11 cellular contexts compared by ENCODE assay signal in genomic region chr18:463442-464310, GRCh38. TPM values are rescaled to one million over a fixed set of nuclear protein-coding genes. Genes with fewer than 3 reads are reported as not detected.
A peak's percentile ranks its signal among the peaks of the same experiment; 100 is the strongest.
DNase-seq lines count a peak whose midpoint lies in the region; TF ChIP-seq lines count a peak whose summit lies in the region.
"Had no signal": no experiment of that assay in that cellular context is flagged by ENCODE, and none has a peak within 500 bp of the region (broad histone marks: within the 10 kb centered on the region; RNA-seq: fewer than 3 reads in every experiment).

No MANE protein-coding gene starts in this region.

- peak overlapping the region; percentile 54 for H3K27ac ChIP-seq in HL-60 (replicated peaks)
- no peak overlapping the region for H3K27ac ChIP-seq in mammary epithelial cell (ENCODE audit: insufficient read depth, low read depth, low read length)
- H3K27ac ChIP-seq: psoas muscle had no signal

- no peak overlapping the region for H2AFZ ChIP-seq in mammary epithelial cell (ENCODE audit: low read depth, low read length)

- TF ChIP-seq CTCF in HL-60 (IDR thresholded peaks at IDR 0.05; ENCODE audit: insufficient read depth, low read length) = no peak
- TF ChIP-seq CTCF in mammary epithelial cell (conservative IDR thresholded peaks at IDR 0.05 in 1 of 2, IDR thresholded peaks at IDR 0.05 in 1 of 2; ENCODE audit: extremely low read depth in 1 of 2, insufficient read depth in 1 of 2, low read depth in 1 of 2, low read length in 2 of 2) = no peak
- no peak for TF ChIP-seq CTCF in lower leg skin (IDR thresholded peaks at IDR 0.05)

- intact Hi-C loops in cardiac septum (cut with DNase I) = no loop called here
- intact Hi-C loops in mammary epithelial cell (cut with micrococcal nuclease) = no loop called here
- intact Hi-C loops in lower leg skin (cut with DNase I; ENCODE audit: low total_unique reads) = no loop called here

- dilution Hi-C loops in mammary epithelial cell (cut with HindIII; ENCODE audit: low sequenced_read_pairs) = no loop called here

- 54% methylated on average over 16 of the region's 20 CpGs for WGBS in mammary epithelial cell (ENCODE audit: low coverage, missing lambda C conversion rate)
- WGBS in lower leg skin, 2 donors = 72 to 80% methylated on average over 20 of the region's 20 CpGs

- no peak for TF ChIP-seq POLR2A in lower leg skin (IDR thresholded peaks at IDR 0.05)

- in situ Hi-C loops in mammary epithelial cell (cut with MboI; ENCODE audit: low sequenced_read_pairs in 2 of 2) = no loop called here

- H3K4me2 ChIP-seq in mammary epithelial cell (ENCODE audit: insufficient read depth, low read depth, low read length) = no peak overlapping the region

- H3K4me3 ChIP-seq in HL-60 (replicated peaks; ENCODE audit: insufficient read depth, low read length) = no peak overlapping the region
- H3K4me3 ChIP-seq in mammary epithelial cell (replicated peaks in 1 of 3; ENCODE audit: insufficient read depth in 1 of 3, low read depth in 2 of 3, low read length in 3 of 3) = no peak overlapping the region
- no peak overlapping the region for H3K4me3 ChIP-seq in lower leg skin (ENCODE audit: low read depth, poor library complexity, severe bottlenecking)
- H3K4me3 ChIP-seq: psoas muscle had no signal

- no peaks in the 10 kb centered on the region for H4K20me1 ChIP-seq in mammary epithelial cell (ENCODE audit: insufficient read depth, low read length)

- no peaks in the 10 kb centered on the region for H3K9me3 ChIP-seq in mammary epithelial cell (replicated peaks; ENCODE audit: insufficient read depth, low read length)
- H3K9me3 ChIP-seq: psoas muscle had no signal

- H3K36me3 ChIP-seq in mammary epithelial cell (ENCODE audit: insufficient read depth, low read length) = no peaks in the 10 kb centered on the region

- CTCF ChIA-PET in mammary epithelial cell (lab: Charles Lee; ENCODE audit: low non-redundant PET) = no interaction called here

- DNase-seq in HL-60 (ENCODE audit: low read depth in 1 of 2, low spot score in 1 of 2) (peak; percentile 61 to 95), SK-N-DZ (ENCODE audit: low spot score) (peak; percentile 21), cardiac septum (ENCODE audit: low spot score) (peak; percentile 78), renal cortical epithelial cell (ENCODE audit: low read depth) (peak; percentile 40), mammary epithelial cell (no peak), NCI-H446 treated with DMSO at 0.1 percent for 48 hours (lab: John Stamatoyannopoulos, UW) (no peak), NCI-H526 treated with DMSO at 0.1 percent for 48 hours (lab: John Stamatoyannopoulos, UW) (no peak), lower leg skin (ENCODE audit: low spot score in 2 of 2) (no peak)
- DNase-seq: NCI-H1694 treated with DMSO at 0.1 percent for 48 hours, PC-3 had no signal

- H3K79me2 ChIP-seq in mammary epithelial cell (ENCODE audit: insufficient read depth, low read length) = no peaks in the 10 kb centered on the region

- H3K4me1 ChIP-seq in mammary epithelial cell (ENCODE audit: insufficient read depth, low read length) = no peaks in the 10 kb centered on the region
- H3K4me1 ChIP-seq: psoas muscle had no signal

- H3K9ac ChIP-seq in mammary epithelial cell (ENCODE audit: insufficient read depth, low read length) = no peak overlapping the region

- BruUV-seq in mammary epithelial cell (replicated peaks; lab: Mats Ljungman, UMichigan) = no TSS peak

- H3K27me3 ChIP-seq in HL-60 (ENCODE audit: insufficient read depth, poor library complexity, severe bottlenecking) (no peaks in the 10 kb centered on the region), mammary epithelial cell (ENCODE audit: insufficient read depth, low read length) (no peaks in the 10 kb centered on the region)

RNA-seq across cellular contexts. Expression of gene COLEC12, which starts 36.8 kb away (rescaled TPM):
- polyA plus RNA-seq in SK-N-DZ (2014; cell fraction: cytosol; rRNA removed) = 12.1 and 13.5 TPM in 2 replicates
- 4.6 and 5.3 TPM in 2 replicates for polyA plus RNA-seq in SK-N-DZ (2014; cell fraction: nucleus; rRNA removed)
- 5.5 TPM for total RNA-seq in cardiac septum
- 0.52 and 34.7 TPM in 2 replicates for total RNA-seq in renal cortical epithelial cell
- total RNA-seq in mammary epithelial cell = under 1 TPM in 1 of 2 donors, not detected in 1; 0.50 TPM
- not detected for polyA plus RNA-seq in mammary epithelial cell
- not detected for polyA minus RNA-seq in mammary epithelial cell
- 10 to 100 TPM in 1 of 4 donors, 1 to 10 TPM in 3; 5.1 to 14.5 (median 6.9) TPM for total RNA-seq in lower leg skin

Comparison
In these comparisons a context has a peak if more than half of its experiments do, and no peak if none do; other contexts are left out.
1. DNase-seq: peak in HL-60 (2 of 2), SK-N-DZ (single experiment), cardiac septum (single experiment) and renal cortical epithelial cell (single experiment); none in mammary epithelial cell (single experiment), NCI-H446 treated with DMSO at 0.1 percent for 48 hours (single experiment), NCI-H526 treated with DMSO at 0.1 percent for 48 hours (single experiment) and lower leg skin (0 of 2).